Comparison of ENCODE assay signal across 34 cellular contexts in the genomic region with DNA sequence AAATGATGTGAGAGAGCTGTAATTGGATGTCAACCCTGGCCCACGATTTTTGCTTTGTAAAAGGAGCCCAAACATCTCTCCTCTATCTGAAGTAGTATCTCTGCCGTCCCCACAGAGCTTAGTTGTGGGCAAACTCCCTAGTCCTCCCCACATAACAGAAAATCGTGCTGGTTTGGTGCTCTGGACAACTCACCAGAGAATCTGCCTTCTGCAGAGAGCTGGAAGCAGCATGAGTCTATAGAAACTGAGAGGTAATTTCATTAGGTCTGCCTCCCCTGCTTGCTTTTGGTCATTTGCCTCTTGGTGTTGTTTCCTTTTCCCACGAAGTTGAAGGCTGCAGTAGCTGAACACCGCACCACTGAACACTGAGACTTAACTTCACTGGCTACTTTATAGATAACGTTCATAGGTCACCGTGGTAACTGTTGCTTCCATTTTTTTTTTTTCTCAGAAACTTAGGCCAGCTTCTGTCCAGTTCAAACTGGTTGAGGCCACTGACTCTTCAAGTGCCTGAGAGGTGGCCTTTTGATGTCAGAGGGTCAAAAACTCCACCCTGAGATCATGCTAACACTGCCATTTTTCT. TPM values are rescaled to one million over a fixed set of nuclear protein-coding genes. Genes with fewer than 3 reads are reported as not detected.
DNase-seq lines count a peak whose midpoint lies in the region; ATAC-seq and TF ChIP-seq lines count a peak whose summit lies in the region.
"Had no signal": no experiment of that assay in that cellular context is flagged by ENCODE, and none has a peak within 500 bp of the region (broad histone marks: within the 10 kb centered on the region; RNA-seq: fewer than 3 reads in every experiment).

No MANE protein-coding gene starts in this region.

- peak overlapping the region; percentile 48 for H3K4me2 ChIP-seq in Loucy (ENCODE audit: low read depth, low read length, poor library complexity, severe bottlenecking)
- H3K4me2 ChIP-seq: KMS-11, PC-9 had no signal

- H3K9me2 ChIP-seq in Loucy (replicated peaks; ENCODE audit: low read depth, low read length), result no peaks in the 10 kb centered on the region

- DNase-seq in cerebellar cortex (ENCODE audit: low spot score), result peak; percentile 22
- no peak for DNase-seq in NCI-H2029 (lab: John Stamatoyannopoulos, UW)
- DNase-seq in retina, result no peak
- no peak for DNase-seq in osteocyte (ENCODE audit: extremely low spot score, unreplicated experiment)
- DNase-seq: activated CD4-positive, alpha-beta T cell treated with anti-CD3 and anti-CD28 coated beads for 48 hours; activated CD8-positive, alpha-beta memory T cell treated with anti-CD3 and anti-CD28 coated beads for 24 hours; activated effector memory CD4-positive, alpha-beta T cell treated with Interleukin-2 at 50 U/mL for 16 hours; AML-193; aorta; CD8-positive, alpha-beta T cell; cortex of kidney; hypothalamus; left ventricle myocardium inferior; midbrain; natural killer cell; NCI-H1436; posterior cingulate gyrus; right lobe of liver; Right ventricle myocardium superior; stimulated activated CD4-positive, alpha-beta T cell treated with anti-CD3 and anti-CD28 coated beads, Interleukin-12 subunit alpha, Interleukin-12 subunit beta, amount 100 ng/mL, for 4 hours; stimulated activated CD4-positive, alpha-beta T cell treated with anti-CD3 and anti-CD28 coated beads, Interleukin-4, amount 100 ng/mL, for 24 hours; upper lobe of right lung; WERI-Rb-1 had no signal

- no peaks in the 10 kb centered on the region for H3K36me3 ChIP-seq in ACC112 (ENCODE audit: insufficient read depth, low read length)
- no peaks in the 10 kb centered on the region for H3K36me3 ChIP-seq in Loucy (ENCODE audit: insufficient read depth, low read length)
- H3K36me3 ChIP-seq: cardiac muscle cell, HAP-1, left ventricle myocardium inferior, right lobe of liver, upper lobe of right lung, WERI-Rb-1 had no signal

- no peaks in the 10 kb centered on the region for H3K36me3 Mint-ChIP-seq in nephron (ENCODE audit: low read depth)
- no peaks in the 10 kb centered on the region for H3K36me3 Mint-ChIP-seq in osteocyte (ENCODE audit: unreplicated experiment)
- H3K36me3 Mint-ChIP-seq: activated naive CD8-positive, alpha-beta T cell; CD8-positive, alpha-beta T cell; natural killer cell; stimulated activated effector memory CD8-positive, alpha-beta T cell treated with anti-CD3 and anti-CD28 coated beads, Interleukin-12 subunit alpha, Interleukin-12 subunit beta, amount 100 ng/mL, for 72 hours had no signal

- no peaks in the 10 kb centered on the region for H4K20me1 ChIP-seq in Loucy (ENCODE audit: insufficient read depth, low read length, poor library complexity, severe bottlenecking)

- peak overlapping the region; percentile 3 to 63 (median 10) for H3K27ac Mint-ChIP-seq in nephron
- no peak overlapping the region for H3K27ac Mint-ChIP-seq in osteocyte (ENCODE audit: unreplicated experiment)
- H3K27ac Mint-ChIP-seq: activated naive CD8-positive, alpha-beta T cell; CD8-positive, alpha-beta T cell; natural killer cell; stimulated activated effector memory CD8-positive, alpha-beta T cell treated with anti-CD3 and anti-CD28 coated beads, Interleukin-12 subunit alpha, Interleukin-12 subunit beta, amount 100 ng/mL, for 72 hours had no signal

- peaks cover 9% of the 10 kb centered on the region for H3K4me1 ChIP-seq in ACC112 (ENCODE audit: control insufficient read depth, insufficient read depth, low read length, unreplicated experiment)
- peaks cover 40% of the 10 kb centered on the region for H3K4me1 ChIP-seq in Loucy (ENCODE audit: insufficient read depth, low read length, poor library complexity, severe bottlenecking)

- no peaks in the 10 kb centered on the region for H3K9me3 ChIP-seq in Loucy (ENCODE audit: insufficient read depth, low read depth, low read length)
- H3K9me3 ChIP-seq: HAP-1, left ventricle myocardium inferior, right lobe of liver, upper lobe of right lung had no signal

- TF ChIP-seq CTCF in Loucy (conservative IDR thresholded peaks at IDR 0.05; ENCODE audit: low read length) (no peak), nephron (IDR thresholded peaks at IDR 0.05; ENCODE audit: unreplicated experiment in 3 of 3) (no peak), osteocyte (IDR thresholded peaks at IDR 0.05) (no peak)

- H3K9ac ChIP-seq in Loucy (ENCODE audit: low read depth, low read length, poor library complexity, severe bottlenecking), result no peak overlapping the region
- H3K9ac ChIP-seq: KMS-11 had no signal

- peaks cover 11% of the 10 kb centered on the region for H3F3A ChIP-seq in Loucy (ENCODE audit: low read depth)

- H3K4me1 Mint-ChIP-seq in nephron (peaks cover 24% of the 10 kb centered on the region), osteocyte (ENCODE audit: unreplicated experiment) (peaks cover 12% of the 10 kb centered on the region)

- no peak overlapping the region for H3K27ac ChIP-seq in ACC112 (ENCODE audit: low read depth, low read length)
- H3K27ac ChIP-seq: 22Rv1, cardiac muscle cell, KMS-11, left ventricle myocardium inferior, PC-9, right lobe of liver, upper lobe of right lung, WERI-Rb-1 had no signal

- ATAC-seq in HG02623 (IDR thresholded peaks at IDR 0.05; ENCODE audit: unreplicated experiment), result no peak
- ATAC-seq: CD8-positive, alpha-beta T cell; natural killer cell; right lobe of liver; stimulated activated effector memory CD8-positive, alpha-beta T cell treated with anti-CD3 and anti-CD28 coated beads, Interleukin-12 subunit alpha, Interleukin-12 subunit beta, amount 100 ng/mL, for 72 hours; upper lobe of right lung had no signal

- H3K4me3 Mint-ChIP-seq in nephron (peak overlapping the region in 2 of 3 experiments; percentile 43 to 53), osteocyte (ENCODE audit: unreplicated experiment) (no peak overlapping the region)
- H3K4me3 Mint-ChIP-seq: activated naive CD8-positive, alpha-beta T cell; CD8-positive, alpha-beta T cell; natural killer cell; stimulated activated effector memory CD8-positive, alpha-beta T cell treated with anti-CD3 and anti-CD28 coated beads, Interleukin-12 subunit alpha, Interleukin-12 subunit beta, amount 100 ng/mL, for 72 hours had no signal

- H3K9me3 Mint-ChIP-seq in nephron (no peaks in the 10 kb centered on the region), osteocyte (ENCODE audit: unreplicated experiment) (no peaks in the 10 kb centered on the region)
- H3K9me3 Mint-ChIP-seq: CD8-positive, alpha-beta T cell; natural killer cell; stimulated activated effector memory CD8-positive, alpha-beta T cell treated with anti-CD3 and anti-CD28 coated beads, Interleukin-12 subunit alpha, Interleukin-12 subunit beta, amount 100 ng/mL, for 72 hours had no signal

- H3K4me3 ChIP-seq in ACC112 (ENCODE audit: low read depth, low read length) (no peak overlapping the region), Loucy (ENCODE audit: low read length, poor library complexity, severe bottlenecking) (peak overlapping the region; percentile 46)
- H3K4me3 ChIP-seq: cardiac muscle cell, HAP-1, left ventricle myocardium inferior, PC-9, right lobe of liver, upper lobe of right lung had no signal

- H3K27me3 ChIP-seq in ACC112 (ENCODE audit: insufficient read depth, low read length) (no peaks in the 10 kb centered on the region), Loucy (ENCODE audit: insufficient read depth, low read length, poor library complexity, severe bottlenecking) (no peaks in the 10 kb centered on the region)
- H3K27me3 ChIP-seq: cardiac muscle cell, right lobe of liver, upper lobe of right lung had no signal

- H3K79me2 ChIP-seq in ACC112 (ENCODE audit: control insufficient read depth, insufficient read depth, low read length, unreplicated experiment) (peaks cover 10% of the 10 kb centered on the region), Loucy (ENCODE audit: insufficient read depth, low read length) (peaks cover 11% of the 10 kb centered on the region)

- H2AFZ ChIP-seq in ACC112 (ENCODE audit: low read length, unreplicated experiment), result peak overlapping the region; percentile 29
- H2AFZ ChIP-seq in Loucy (ENCODE audit: low read length), result peak overlapping the region; percentile 22; the same call in 1 of the 2 replicates
- H2AFZ ChIP-seq: PC-9 had no signal

- H3K27me3 Mint-ChIP-seq in nephron (ENCODE audit: low read depth), result peaks cover 4% of the 10 kb centered on the region
- peaks cover 2% of the 10 kb centered on the region for H3K27me3 Mint-ChIP-seq in osteocyte (ENCODE audit: unreplicated experiment)
- H3K27me3 Mint-ChIP-seq: activated naive CD8-positive, alpha-beta T cell had no signal

RNA-seq across cellular contexts. Expression of a gene that starts 3.3 kb away (rescaled TPM):
- total RNA-seq in osteocyte, result 23.8 and 26.3 TPM in 2 replicates
